ENCODE assay signal across 1 cellular context in genomic region chr2:218444692-218445357, GRCh38.
TF ChIP-seq lines count a peak whose summit lies in the region.

No MANE protein-coding gene starts in this region.

TF ChIP-seq in HepG2, 621 proteins besides CTCF, POLR2A, EP300 and RAD21 (continued from another document and continues in another):
- TF ChIP-seq, protein P1, sequence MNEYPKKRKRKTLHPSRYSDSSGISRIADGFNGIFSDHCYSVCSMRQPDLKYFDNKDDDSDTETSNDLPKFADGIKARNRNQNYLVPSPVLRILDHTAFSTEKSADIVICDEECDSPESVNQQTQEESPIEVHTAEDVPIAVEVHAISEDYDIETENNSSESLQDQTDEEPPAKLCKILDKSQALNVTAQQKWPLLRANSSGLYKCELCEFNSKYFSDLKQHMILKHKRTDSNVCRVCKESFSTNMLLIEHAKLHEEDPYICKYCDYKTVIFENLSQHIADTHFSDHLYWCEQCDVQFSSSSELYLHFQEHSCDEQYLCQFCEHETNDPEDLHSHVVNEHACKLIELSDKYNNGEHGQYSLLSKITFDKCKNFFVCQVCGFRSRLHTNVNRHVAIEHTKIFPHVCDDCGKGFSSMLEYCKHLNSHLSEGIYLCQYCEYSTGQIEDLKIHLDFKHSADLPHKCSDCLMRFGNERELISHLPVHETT (CRISPR knock-in tag; conservative IDR thresholded peaks at IDR 0.05): peak; percentile 58; the same call in 1 of the 2 replicates
- no peak for TF ChIP-seq CENPT (CRISPR knock-in tag; IDR thresholded peaks at IDR 0.05; ENCODE audit: low read depth)
- TF ChIP-seq PAX8 (CRISPR knock-in tag; IDR thresholded peaks at IDR 0.05; ENCODE audit: borderline replicate concordance): peak; percentile 95; the same call in 1 of the 2 replicates
- peak; percentile 78; the same call in 1 of the 2 replicates for TF ChIP-seq ZNF501 (CRISPR knock-in tag; IDR thresholded peaks at IDR 0.05)
- TF ChIP-seq MBNL3 (CRISPR knock-in tag; conservative IDR thresholded peaks at IDR 0.05): no peak
- TF ChIP-seq MAZ (IDR thresholded peaks at IDR 0.05; ENCODE audit: borderline replicate concordance, low read depth, low read length): peak; percentile 29; the same call in 1 of the 2 replicates
- peak; percentile 80 for TF ChIP-seq MAZ (CRISPR knock-in tag; IDR thresholded peaks at IDR 0.05; ENCODE audit: low read depth)
- TF ChIP-seq KMT2A (CRISPR knock-in tag; IDR thresholded peaks at IDR 0.05): no peak
- TF ChIP-seq, protein P2, sequence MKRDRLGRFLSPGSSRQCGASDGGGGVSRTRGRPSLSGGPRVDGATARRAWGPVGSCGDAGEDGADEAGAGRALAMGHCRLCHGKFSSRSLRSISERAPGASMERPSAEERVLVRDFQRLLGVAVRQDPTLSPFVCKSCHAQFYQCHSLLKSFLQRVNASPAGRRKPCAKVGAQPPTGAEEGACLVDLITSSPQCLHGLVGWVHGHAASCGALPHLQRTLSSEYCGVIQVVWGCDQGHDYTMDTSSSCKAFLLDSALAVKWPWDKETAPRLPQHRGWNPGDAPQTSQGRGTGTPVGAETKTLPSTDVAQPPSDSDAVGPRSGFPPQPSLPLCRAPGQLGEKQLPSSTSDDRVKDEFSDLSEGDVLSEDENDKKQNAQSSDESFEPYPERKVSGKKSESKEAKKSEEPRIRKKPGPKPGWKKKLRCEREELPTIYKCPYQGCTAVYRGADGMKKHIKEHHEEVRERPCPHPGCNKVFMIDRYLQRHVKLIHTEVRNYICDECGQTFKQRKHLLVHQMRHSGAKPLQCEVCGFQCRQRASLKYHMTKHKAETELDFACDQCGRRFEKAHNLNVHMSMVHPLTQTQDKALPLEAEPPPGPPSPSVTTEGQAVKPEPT (CRISPR knock-in tag; IDR thresholded peaks at IDR 0.05; ENCODE audit: low read depth): peak; percentile 88; the same call in 1 of the 2 replicates
- TF ChIP-seq, protein P3, sequence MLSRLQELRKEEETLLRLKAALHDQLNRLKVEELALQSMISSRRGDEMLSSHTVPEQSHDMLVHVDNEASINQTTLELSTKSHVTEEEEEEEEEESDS (CRISPR knock-in tag; IDR thresholded peaks at IDR 0.05; ENCODE audit: borderline replicate concordance): peak; percentile 94
- peak; percentile 87; the same call in 1 of the 2 replicates for TF ChIP-seq ZNF232 (CRISPR knock-in tag; IDR thresholded peaks at IDR 0.05; ENCODE audit: borderline replicate concordance)
- no peak for TF ChIP-seq ZBTB44 (CRISPR knock-in tag; IDR thresholded peaks at IDR 0.05)
- no peak for TF ChIP-seq ZNF7 (CRISPR knock-in tag; IDR thresholded peaks at IDR 0.05)
- TF ChIP-seq SAFB2 (CRISPR knock-in tag; IDR thresholded peaks at IDR 0.05; ENCODE audit: borderline replicate concordance, low read depth): peak; percentile 86; the same call in 1 of the 2 replicates
- no peak for TF ChIP-seq SOX6 (IDR thresholded peaks at IDR 0.05)
- peak; percentile 97 for TF ChIP-seq SOX6 (CRISPR knock-in tag; IDR thresholded peaks at IDR 0.05)
- TF ChIP-seq ZNF570 (CRISPR knock-in tag; IDR thresholded peaks at IDR 0.05; ENCODE audit: borderline replicate concordance): no peak
- TF ChIP-seq SIN3B (IDR thresholded peaks at IDR 0.05; ENCODE audit: low read length): no peak
- TF ChIP-seq ZKSCAN8 (CRISPR knock-in tag; IDR thresholded peaks at IDR 0.05; ENCODE audit: borderline replicate concordance): peak; percentile 96
- peak; percentile 61; the same call in 1 of the 2 replicates for TF ChIP-seq PHF20 (CRISPR knock-in tag; IDR thresholded peaks at IDR 0.05)
- no peak for TF ChIP-seq ZNF367 (CRISPR knock-in tag; IDR thresholded peaks at IDR 0.05; ENCODE audit: borderline replicate concordance)
- TF ChIP-seq SRSF1 (optimal IDR thresholded peaks at IDR 0.05; ENCODE audit: low read depth, low read length): no peak
- TF ChIP-seq, protein P4, sequence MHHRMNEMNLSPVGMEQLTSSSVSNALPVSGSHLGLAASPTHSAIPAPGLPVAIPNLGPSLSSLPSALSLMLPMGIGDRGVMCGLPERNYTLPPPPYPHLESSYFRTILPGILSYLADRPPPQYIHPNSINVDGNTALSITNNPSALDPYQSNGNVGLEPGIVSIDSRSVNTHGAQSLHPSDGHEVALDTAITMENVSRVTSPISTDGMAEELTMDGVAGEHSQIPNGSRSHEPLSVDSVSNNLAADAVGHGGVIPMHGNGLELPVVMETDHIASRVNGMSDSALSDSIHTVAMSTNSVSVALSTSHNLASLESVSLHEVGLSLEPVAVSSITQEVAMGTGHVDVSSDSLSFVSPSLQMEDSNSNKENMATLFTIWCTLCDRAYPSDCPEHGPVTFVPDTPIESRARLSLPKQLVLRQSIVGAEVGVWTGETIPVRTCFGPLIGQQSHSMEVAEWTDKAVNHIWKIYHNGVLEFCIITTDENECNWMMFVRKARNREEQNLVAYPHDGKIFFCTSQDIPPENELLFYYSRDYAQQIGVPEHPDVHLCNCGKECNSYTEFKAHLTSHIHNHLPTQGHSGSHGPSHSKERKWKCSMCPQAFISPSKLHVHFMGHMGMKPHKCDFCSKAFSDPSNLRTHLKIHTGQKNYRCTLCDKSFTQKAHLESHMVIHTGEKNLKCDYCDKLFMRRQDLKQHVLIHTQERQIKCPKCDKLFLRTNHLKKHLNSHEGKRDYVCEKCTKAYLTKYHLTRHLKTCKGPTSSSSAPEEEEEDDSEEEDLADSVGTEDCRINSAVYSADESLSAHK (CRISPR knock-in tag; IDR thresholded peaks at IDR 0.05; ENCODE audit: borderline replicate concordance): no peak
- no peak; a peak in 1 of 4 replicates for TF ChIP-seq ATF4 (CRISPR knock-in tag; IDR thresholded peaks at IDR 0.05)
- peak; percentile 74; the same call in 1 of the 2 replicates for TF ChIP-seq ZNF770 (CRISPR knock-in tag; IDR thresholded peaks at IDR 0.05)
- TF ChIP-seq ZNF382 (CRISPR knock-in tag; IDR thresholded peaks at IDR 0.05; ENCODE audit: borderline replicate concordance): no peak
- 0 out of 2 replicates have a peak, but pooled peaks have one; percentile 63 for TF ChIP-seq ELF4 (CRISPR knock-in tag; IDR thresholded peaks at IDR 0.05; ENCODE audit: borderline replicate concordance)
- TF ChIP-seq, protein P5, sequence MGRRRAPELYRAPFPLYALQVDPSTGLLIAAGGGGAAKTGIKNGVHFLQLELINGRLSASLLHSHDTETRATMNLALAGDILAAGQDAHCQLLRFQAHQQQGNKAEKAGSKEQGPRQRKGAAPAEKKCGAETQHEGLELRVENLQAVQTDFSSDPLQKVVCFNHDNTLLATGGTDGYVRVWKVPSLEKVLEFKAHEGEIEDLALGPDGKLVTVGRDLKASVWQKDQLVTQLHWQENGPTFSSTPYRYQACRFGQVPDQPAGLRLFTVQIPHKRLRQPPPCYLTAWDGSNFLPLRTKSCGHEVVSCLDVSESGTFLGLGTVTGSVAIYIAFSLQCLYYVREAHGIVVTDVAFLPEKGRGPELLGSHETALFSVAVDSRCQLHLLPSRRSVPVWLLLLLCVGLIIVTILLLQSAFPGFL (CRISPR knock-in tag; IDR thresholded peaks at IDR 0.05): no peak
- no peak for TF ChIP-seq ZNF646 (CRISPR knock-in tag; IDR thresholded peaks at IDR 0.05)
- no peak for TF ChIP-seq ZNF850 (CRISPR knock-in tag; conservative IDR thresholded peaks at IDR 0.05)
- TF ChIP-seq BCL6 (CRISPR knock-in tag; IDR thresholded peaks at IDR 0.05): peak; percentile 92
- 0 out of 2 replicates have a peak, but pooled peaks have one; percentile 40 for TF ChIP-seq TCF7 (IDR thresholded peaks at IDR 0.05; ENCODE audit: low read depth)
